Comparison of ENCODE assay signal across 20 cellular contexts in the genomic region with DNA sequence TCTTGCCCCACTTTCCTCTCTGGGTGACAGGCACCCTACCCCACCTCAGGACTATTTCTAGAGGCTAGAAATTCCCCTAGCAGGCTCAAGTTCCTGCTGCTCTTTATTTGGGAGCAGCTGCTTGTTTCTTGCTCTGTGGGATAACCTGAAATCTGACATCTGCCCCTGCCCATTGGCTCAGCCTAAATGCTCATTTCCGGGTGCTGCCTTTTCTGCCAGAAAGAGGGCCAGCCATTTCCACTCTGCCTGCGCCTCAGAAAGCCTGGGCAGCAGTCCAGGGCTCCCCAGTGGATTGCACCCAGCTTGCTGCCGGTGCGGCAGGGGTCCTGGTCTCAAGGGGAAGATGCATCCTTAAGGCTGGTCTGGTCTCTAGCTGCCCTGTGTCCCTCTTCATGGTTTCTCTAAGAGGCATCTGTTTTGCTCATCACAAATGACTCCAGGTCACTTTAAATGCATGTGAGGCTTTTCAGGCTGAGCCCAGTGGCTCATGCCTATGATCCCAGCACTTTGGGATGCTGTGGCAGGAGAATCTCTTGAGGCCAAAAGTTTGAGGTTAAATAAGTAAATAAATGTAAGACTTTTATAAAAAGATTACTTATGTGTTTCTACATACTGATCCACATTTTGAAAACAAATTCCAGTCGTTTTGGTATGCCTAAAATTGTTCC. TPM values are rescaled to one million over a fixed set of nuclear protein-coding genes. Genes with fewer than 3 reads are reported as not detected.
DNase-seq lines count a peak whose midpoint lies in the region; ATAC-seq, FAIRE-seq and TF ChIP-seq lines count a peak whose summit lies in the region.
"Had no signal": no experiment of that assay in that cellular context is flagged by ENCODE, and none has a peak within 500 bp of the region (broad histone marks: within the 10 kb centered on the region; RNA-seq: fewer than 3 reads in every experiment).

No MANE protein-coding gene starts in this region.

- ATAC-seq in IMR-90 (ENCODE audit: low read depth) (peak; percentile 86), HG03139 (IDR thresholded peaks at IDR 0.05; ENCODE audit: unreplicated experiment) (no peak), GM18858 (IDR thresholded peaks at IDR 0.05; ENCODE audit: unreplicated experiment) (no peak)
- ATAC-seq: activated CD8-positive, alpha-beta T cell treated with anti-CD3 and anti-CD28 coated beads for 36 hours; esophagus mucosa; HepG2; stimulated activated effector memory CD8-positive, alpha-beta T cell treated with anti-CD3 and anti-CD28 coated beads, Interleukin-12 subunit alpha, Interleukin-12 subunit beta, amount 100 ng/mL, for 72 hours had no signal

- H2AK5ac ChIP-seq in IMR-90 (ENCODE audit: low read depth, low read length), result peak overlapping the region; percentile 97; the same call in 1 of the 2 replicates

- dilution Hi-C loops in IMR-90 (cut with HindIII; ENCODE audit: low sequenced_read_pairs, unreplicated experiment) (no loop called here), keratinocyte (cut with MboI; ENCODE audit: extremely low pct_ligation_motif_present, low sequenced_read_pairs) (no loop called here)

- H2AFZ ChIP-seq in IMR-90 (replicated peaks; ENCODE audit: low read length, poor library complexity) (peak overlapping the region; percentile 85), keratinocyte (ENCODE audit: control insufficient read depth, low read length) (no peak overlapping the region)

- H3K4me1 ChIP-seq in IMR-90 (ENCODE audit: control insufficient read depth, insufficient read depth, low read length) (peaks cover 41% of the 10 kb centered on the region), keratinocyte (ENCODE audit: control insufficient read depth, extremely low read depth, insufficient read depth, low read length) (peaks cover 11% of the 10 kb centered on the region)
- H3K4me1 ChIP-seq: HAP-1 had no signal

- peak overlapping the region; percentile 64 for H3K18ac ChIP-seq in IMR-90 (ENCODE audit: low read depth, low read length)

- H2BK20ac ChIP-seq in IMR-90 (ENCODE audit: low read depth, low read length), result peak overlapping the region; percentile 86

- peak overlapping the region; percentile 82 for H2BK5ac ChIP-seq in IMR-90 (ENCODE audit: low read depth, low read length, poor library complexity, severe bottlenecking)

- intact Hi-C loops in IMR-90 (cut with micrococcal nuclease), result loop anchor here (5.0 to 10.0 kb wide), 2 partner anchors 45 to 627 kb away; no protein-coding TSS in a partner anchor

- H3K27ac ChIP-seq in IMR-90 (ENCODE audit: insufficient read depth, low read length) (peak overlapping the region; percentile 89), keratinocyte (ENCODE audit: control insufficient read depth, insufficient read depth, low read length) (no peak overlapping the region)
- H3K27ac ChIP-seq: C4-2B had no signal

- H3K4ac ChIP-seq in IMR-90 (ENCODE audit: low read depth, low read length), result peak overlapping the region; percentile 78

- peak overlapping the region; percentile 95; the same call in 2 of the 3 replicates for H2BK15ac ChIP-seq in IMR-90 (ENCODE audit: low read depth, low read length)

- no peak for TF ChIP-seq POLR2A in IMR-90 (IDR thresholded peaks at IDR 0.05; ENCODE audit: low read depth, low read length)

- POLR2A ChIA-PET in IMR-90 (lab: Charles Lee; ENCODE audit: unreplicated experiment), result no interaction called here

- H3K56ac ChIP-seq in IMR-90 (ENCODE audit: extremely low read depth, insufficient read depth, low read length), result peak overlapping the region; percentile 26; the same call in 1 of the 2 replicates

- no peaks in the 10 kb centered on the region for H3K79me1 ChIP-seq in IMR-90 (ENCODE audit: low read depth in 1 of 2, low read length in 2 of 2)

- peak overlapping the region; percentile 83 for H2AK9ac ChIP-seq in IMR-90 (replicated peaks; ENCODE audit: low read depth, low read length, poor library complexity)

- no peak for TF ChIP-seq CTCF in IMR-90 (conservative IDR thresholded peaks at IDR 0.05; ENCODE audit: low read depth, low read length)
- no peak for TF ChIP-seq CTCF in astrocyte of the spinal cord (IDR thresholded peaks at IDR 0.05; ENCODE audit: low read depth, low read length)
- TF ChIP-seq CTCF in keratinocyte (optimal IDR thresholded peaks at IDR 0.05 in 1 of 3, IDR thresholded peaks at IDR 0.05 in 1 of 3, conservative IDR thresholded peaks at IDR 0.05 in 1 of 3; ENCODE audit: extremely low read depth in 1 of 3, insufficient read depth in 2 of 3, low read length in 3 of 3), result no peak

- peak overlapping the region; percentile 82; the same call in 1 of the 2 replicates for H3K14ac ChIP-seq in IMR-90 (replicated peaks; ENCODE audit: low read depth, low read length)

- FAIRE-seq in keratinocyte (lab: Jason Lieb, UNC), result peak; percentile 64
- FAIRE-seq: HepG2 had no signal

- H3K9ac ChIP-seq in IMR-90 (ENCODE audit: low read depth, low read length) (no peak overlapping the region; the same call in 1 of the 2 replicates), keratinocyte (ENCODE audit: control insufficient read depth, extremely low read depth, insufficient read depth, low read length) (no peak overlapping the region)

- H3K4me2 ChIP-seq in IMR-90 (ENCODE audit: low read depth, low read length) (peak overlapping the region; percentile 70), keratinocyte (ENCODE audit: control insufficient read depth, extremely low read depth, insufficient read depth, low read depth, low read length) (no peak overlapping the region)

- peak overlapping the region; percentile 94 for H2BK120ac ChIP-seq in IMR-90 (ENCODE audit: low read depth, low read length)

- 20% methylated on average over 1 of the region's 5 CpGs; no CpG with 5 or more reads in 1 of the 2 experiments for WGBS in IMR-90 (ENCODE audit: extremely low coverage in 2 of 2, insufficient read length in 1 of 2), 2 experiments

- no peak for TF ChIP-seq RAD21 in IMR-90 (IDR thresholded peaks at IDR 0.05; ENCODE audit: low read length)

- no peak overlapping the region for H3K23ac ChIP-seq in IMR-90 (ENCODE audit: low read depth, low read length)

- CTCF ChIA-PET in IMR-90 (lab: Yijun Ruan, JAX), result no interaction called here

- H3K27me3 ChIP-seq in IMR-90 (ENCODE audit: control insufficient read depth, insufficient read depth, low read length) (no peaks in the 10 kb centered on the region), keratinocyte (ENCODE audit: control insufficient read depth, extremely low read depth, insufficient read depth, low read length) (peaks cover 6% of the 10 kb centered on the region)

- in situ Hi-C loops in IMR-90 (cut with MboI; ENCODE audit: low sequenced_read_pairs) (no loop called here), astrocyte of the spinal cord (cut with HindIII; ENCODE audit: low sequenced_read_pairs) (no loop called here)

- H3K79me2 ChIP-seq in keratinocyte (ENCODE audit: control insufficient read depth, insufficient read depth, low read length), result no peaks in the 10 kb centered on the region

- DNase-seq in AG08396 (ENCODE audit: low spot score) (peak; percentile 61), IMR-90 (peak; percentile 97), astrocyte of the spinal cord (ENCODE audit: low read depth, low spot score) (peak; percentile 94), keratinocyte (ENCODE audit: low read depth, low spot score) (no peak), COLO829 (ENCODE audit: low spot score) (no peak)
- DNase-seq in stimulated activated CD4-positive, alpha-beta T cell treated with anti-CD3 and anti-CD28 coated beads, Interleukin-12 subunit alpha, Interleukin-12 subunit beta, amount 100 ng/mL, for 4 hours, result no peak
- DNase-seq: activated CD8-positive, alpha-beta T cell treated with anti-CD3 and anti-CD28 coated beads for 36 hours; activated effector memory CD4-positive, alpha-beta T cell treated with anti-CD3 and anti-CD28 coated beads, Interleukin-2, amount 50 U/mL, for 16 hours; GDM1; NCI-H1436; NCI-H524 treated with DMSO at 0.1 percent for 48 hours; stimulated activated CD4-positive, alpha-beta T cell treated with anti-CD3 and anti-CD28 coated beads, Interleukin-4, amount 100 ng/mL, for 1 hour had no signal

- H4K20me1 ChIP-seq in IMR-90 (ENCODE audit: insufficient read depth, low read length) (peaks cover 5% of the 10 kb centered on the region; the same call in 1 of the 2 replicates), keratinocyte (ENCODE audit: control insufficient read depth, extremely low read depth, insufficient read depth, low read length) (no peaks in the 10 kb centered on the region)

- H3K4me3 ChIP-seq in IMR-90 (ENCODE audit: insufficient read depth, low read depth, low read length) (no peak overlapping the region), astrocyte of the spinal cord (ENCODE audit: low read depth, low read length) (no peak overlapping the region), keratinocyte (ENCODE audit: control insufficient read depth in 2 of 3, extremely low read depth in 1 of 3, insufficient read depth in 2 of 3, low read depth in 1 of 3, low read length in 3 of 3) (no peak overlapping the region)
- H3K4me3 ChIP-seq: HAP-1 had no signal

- H3K9me1 ChIP-seq in IMR-90 (ENCODE audit: insufficient read depth, low read length) (peaks cover 19% of the 10 kb centered on the region), keratinocyte (ENCODE audit: control insufficient read depth, extremely low read depth, insufficient read depth, low read length) (no peaks in the 10 kb centered on the region)

- H3K9me3 ChIP-seq in IMR-90 (ENCODE audit: control insufficient read depth, insufficient read depth, low read length), result no peaks in the 10 kb centered on the region
- no peaks in the 10 kb centered on the region for H3K9me3 ChIP-seq in keratinocyte (ENCODE audit: control insufficient read depth, low read depth, low read length)
- H3K9me3 ChIP-seq: HAP-1 had no signal

- H3K36me3 ChIP-seq in IMR-90 (ENCODE audit: control insufficient read depth, insufficient read depth, low read length), result no peaks in the 10 kb centered on the region
- no peaks in the 10 kb centered on the region for H3K36me3 ChIP-seq in keratinocyte (ENCODE audit: control insufficient read depth in 2 of 2, extremely low read depth in 1 of 2, insufficient read depth in 2 of 2, low read length in 2 of 2)
- H3K36me3 ChIP-seq: HAP-1 had no signal

- peak overlapping the region; percentile 58 to 66; a peak in 3 of 4 replicates for H4K8ac ChIP-seq in IMR-90 (ENCODE audit: low read depth in 2 of 2, low read length in 2 of 2)

- no TSS peak for BruUV-seq in IMR-90 (replicated peaks; lab: Mats Ljungman, UMichigan)

- H4K5ac ChIP-seq in IMR-90 (ENCODE audit: low read depth, low read length), result peak overlapping the region; percentile 75

- peak overlapping the region; percentile 89 for H4K91ac ChIP-seq in IMR-90 (ENCODE audit: insufficient read depth, low read depth, low read length)

RNA-seq across cellular contexts. Expression of a gene that starts 10.3 kb away (rescaled TPM):
- 0.18 TPM in 1 of 2 replicates, not detected in the other for total RNA-seq in IMR-90 (2012; rRNA removed)
- 0.13 and 0.44 TPM in 2 replicates for polyA plus RNA-seq in IMR-90 (2012; rRNA removed)
- polyA plus RNA-seq in IMR-90 (2012; cell fraction: cytosol; rRNA removed), result 0.29 and 0.50 TPM in 2 replicates
- polyA plus RNA-seq in IMR-90 (2012; cell fraction: nucleus; rRNA removed; ENCODE audit: low replicate concordance), result 0.65 TPM in 2 replicates
- polyA plus RNA-seq in keratinocyte, result not detected in 3 replicates
- not detected for polyA plus RNA-seq in keratinocyte (2011; ENCODE audit: low read depth)
- polyA plus RNA-seq in keratinocyte (2011; cell fraction: cytosol; rRNA removed), result not detected in 2 replicates
- polyA plus RNA-seq in keratinocyte (2011; cell fraction: nucleus; rRNA removed), result 0.05 TPM in 1 of 2 replicates, not detected in the other
- 0.07 TPM in 1 of 2 replicates, not detected in the other for polyA plus RNA-seq in keratinocyte (2012; ENCODE audit: low replicate concordance)
- 0.10 TPM in 1 of 3 replicates, not detected in the others for polyA minus RNA-seq in keratinocyte
- polyA minus RNA-seq in keratinocyte (2011; cell fraction: cytosol; rRNA and poly(A)+ RNA removed), result not detected
- polyA minus RNA-seq in keratinocyte (2011; cell fraction: nucleus; rRNA and poly(A)+ RNA removed), result not detected in 2 replicates
- total RNA-seq: activated CD8-positive, alpha-beta T cell treated with anti-CD3 and anti-CD28 coated beads for 36 hours; esophagus mucosa; HepG2; RPMI7951 had no signal
- polyA plus RNA-seq: HepG2 had no signal

RNA-seq across cellular contexts. Expression of a gene that starts 21.5 kb away (rescaled TPM):
- 3.3 and 3.6 TPM in 2 replicates for total RNA-seq in IMR-90 (2012; rRNA removed)
- polyA plus RNA-seq in IMR-90 (2012; rRNA removed) (7.5 and 8.4 TPM in 2 replicates), keratinocyte (12.0 to 18.5 TPM (median 15.2 TPM) in 3 replicates)
- polyA plus RNA-seq in IMR-90 (2012; cell fraction: cytosol; rRNA removed), result 3.1 and 4.0 TPM in 2 replicates
- polyA plus RNA-seq in IMR-90 (2012; cell fraction: nucleus; rRNA removed; ENCODE audit: low replicate concordance), result 25.4 and 30.2 TPM in 2 replicates
- polyA plus RNA-seq in keratinocyte (2011; ENCODE audit: low read depth), result 5.0 TPM
- polyA plus RNA-seq in keratinocyte (2011; cell fraction: cytosol; rRNA removed), result 7.6 and 10.3 TPM in 2 replicates
- 52.2 and 69.8 TPM in 2 replicates for polyA plus RNA-seq in keratinocyte (2011; cell fraction: nucleus; rRNA removed)
- polyA plus RNA-seq in keratinocyte (2012; ENCODE audit: low replicate concordance), result 8.5 and 9.4 TPM in 2 replicates
- polyA minus RNA-seq in keratinocyte, result 17.5 to 38.8 TPM (median 18.0 TPM) in 3 replicates
- polyA minus RNA-seq in keratinocyte (2011; cell fraction: cytosol; rRNA and poly(A)+ RNA removed), result 3.8 TPM
- polyA minus RNA-seq in keratinocyte (2011; cell fraction: nucleus; rRNA and poly(A)+ RNA removed), result 15.4 and 22.9 TPM in 2 replicates

RNA-seq across cellular contexts. Expression of a gene that starts 39.8 kb away (rescaled TPM):
- total RNA-seq in IMR-90 (2012; rRNA removed), result 1.1 TPM in 2 replicates
- polyA plus RNA-seq in IMR-90 (2012; rRNA removed), result 4.8 and 5.2 TPM in 2 replicates
- polyA plus RNA-seq in IMR-90 (2012; cell fraction: cytosol; rRNA removed), result 1.5 and 2.4 TPM in 2 replicates
- polyA plus RNA-seq in IMR-90 (2012; cell fraction: nucleus; rRNA removed; ENCODE audit: low replicate concordance), result 41.6 and 44.7 TPM in 2 replicates
- 0.26 to 1.0 TPM (median 0.33 TPM) in 3 replicates for polyA plus RNA-seq in keratinocyte
- polyA plus RNA-seq in keratinocyte (2011; ENCODE audit: low read depth), result not detected
- 0.44 and 0.50 TPM in 2 replicates for polyA plus RNA-seq in keratinocyte (2011; cell fraction: cytosol; rRNA removed)
- 4.4 and 5.6 TPM in 2 replicates for polyA plus RNA-seq in keratinocyte (2011; cell fraction: nucleus; rRNA removed)
- polyA plus RNA-seq in keratinocyte (2012; ENCODE audit: low replicate concordance), result 0.06 TPM in 2 replicates
- polyA minus RNA-seq in keratinocyte, result 0.13 to 0.56 TPM in 2 of 3 replicates, not detected in the other
- polyA minus RNA-seq in keratinocyte (2011; cell fraction: cytosol; rRNA and poly(A)+ RNA removed), result not detected
- 1.1 and 1.5 TPM in 2 replicates for polyA minus RNA-seq in keratinocyte (2011; cell fraction: nucleus; rRNA and poly(A)+ RNA removed)
- total RNA-seq: activated CD8-positive, alpha-beta T cell treated with anti-CD3 and anti-CD28 coated beads for 36 hours; esophagus mucosa; HepG2; RPMI7951 had no signal
- polyA plus RNA-seq: HepG2 had no signal

RNA-seq across cellular contexts. Expression of a gene that starts 53.1 kb away (rescaled TPM):
- 43.7 and 60.0 TPM in 2 replicates for total RNA-seq in IMR-90 (2012; rRNA removed)
- 37.4 and 40.6 TPM in 2 replicates for polyA plus RNA-seq in IMR-90 (2012; rRNA removed)
- 23.4 and 23.6 TPM in 2 replicates for polyA plus RNA-seq in IMR-90 (2012; cell fraction: cytosol; rRNA removed)
- 14.2 and 34.8 TPM in 2 replicates for polyA plus RNA-seq in IMR-90 (2012; cell fraction: nucleus; rRNA removed; ENCODE audit: low replicate concordance)
- polyA plus RNA-seq in keratinocyte, result 44.0 to 54.6 TPM (median 50.0 TPM) in 3 replicates
- polyA plus RNA-seq in keratinocyte (2011; ENCODE audit: low read depth), result 27.0 TPM
- 41.1 and 49.2 TPM in 2 replicates for polyA plus RNA-seq in keratinocyte (2011; cell fraction: cytosol; rRNA removed)
- 38.4 and 42.4 TPM in 2 replicates for polyA plus RNA-seq in keratinocyte (2011; cell fraction: nucleus; rRNA removed)
- polyA plus RNA-seq in keratinocyte (2012; ENCODE audit: low replicate concordance), result 43.4 and 55.3 TPM in 2 replicates
- 27.3 to 50.4 TPM (median 39.2 TPM) in 3 replicates for polyA minus RNA-seq in keratinocyte
- 31.7 TPM for polyA minus RNA-seq in keratinocyte (2011; cell fraction: cytosol; rRNA and poly(A)+ RNA removed)
- polyA minus RNA-seq in keratinocyte (2011; cell fraction: nucleus; rRNA and poly(A)+ RNA removed), result 11.1 and 23.3 TPM in 2 replicates

Comparison
In these comparisons a context has a peak if more than half of its experiments do, and no peak if none do; other contexts are left out.
1. DNase-seq: peak in AG08396 (single experiment), IMR-90 (single experiment) and astrocyte of the spinal cord (single experiment); none in keratinocyte (single experiment), COLO829 (single experiment) and stimulated activated CD4-positive, alpha-beta T cell treated with anti-CD3 and anti-CD28 coated beads, Interleukin-12 subunit alpha, Interleukin-12 subunit beta, amount 100 ng/mL, for 4 hours (single experiment).